1 cellular context compared by ENCODE assay signal in the genomic region with DNA sequence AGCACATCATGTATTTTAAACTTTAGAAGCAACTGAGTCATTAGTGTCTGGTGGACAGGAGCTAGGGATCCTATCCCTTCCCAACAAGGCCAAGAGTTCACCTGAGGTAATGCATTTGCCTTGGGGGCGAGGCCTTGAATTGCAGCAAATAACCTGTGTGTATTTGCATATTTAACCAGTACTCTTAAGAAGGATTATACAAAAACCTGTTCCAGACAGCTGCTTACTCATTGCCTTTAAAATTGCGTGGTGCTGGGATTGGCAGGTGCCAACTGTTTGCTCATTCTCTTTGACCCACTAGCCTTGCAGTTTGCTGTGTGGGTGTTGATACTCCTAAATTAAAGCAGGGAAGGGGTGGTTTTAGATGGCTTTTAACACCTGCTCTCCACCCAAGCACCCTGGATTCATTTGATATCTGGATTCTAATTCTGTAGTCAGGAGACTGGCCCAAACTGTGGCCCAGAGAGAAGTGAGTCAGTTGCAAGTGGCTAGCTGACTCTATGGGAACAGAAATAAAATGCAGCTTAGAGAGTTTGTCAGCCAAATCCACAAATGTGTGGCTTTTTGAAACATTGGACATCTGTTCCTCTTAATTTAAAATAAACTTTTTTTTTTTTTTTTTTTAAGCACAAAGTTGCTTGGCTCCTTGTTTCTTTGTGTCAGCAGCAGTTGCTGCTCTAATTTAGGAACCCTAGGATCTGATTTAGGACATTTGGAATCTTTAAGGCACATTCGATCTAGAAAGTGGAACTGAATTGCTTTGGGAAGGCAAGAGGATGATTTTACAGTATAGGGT.
TF ChIP-seq lines count a peak whose summit lies in the region.

No MANE protein-coding gene starts in this region.

TF ChIP-seq in HepG2, 621 proteins besides CTCF, POLR2A, EP300 and RAD21 (continued from another document and continues in another):
- TF ChIP-seq MTERF4 (CRISPR knock-in tag; IDR thresholded peaks at IDR 0.05) (no peak), MTF1 (CRISPR knock-in tag; IDR thresholded peaks at IDR 0.05) (no peak), ZNF20 (CRISPR knock-in tag; IDR thresholded peaks at IDR 0.05) (0 out of 2 replicates have a peak, but pooled peaks have one; percentile 33), SP1 (IDR thresholded peaks at IDR 0.05) (no peak), SP1 (CRISPR knock-in tag; IDR thresholded peaks at IDR 0.05) (0 out of 2 replicates have a peak, but pooled peaks have one; percentile 17), GABPA (IDR thresholded peaks at IDR 0.05; ENCODE audit: low read depth, low read length) (no peak), GABPA (CRISPR knock-in tag; IDR thresholded peaks at IDR 0.05; ENCODE audit: low read depth) (0 out of 2 replicates have a peak, but pooled peaks have one; percentile 4), NR1H2 (CRISPR knock-in tag; IDR thresholded peaks at IDR 0.05; ENCODE audit: borderline replicate concordance, low read depth) (no peak), HMGXB4 (CRISPR knock-in tag; IDR thresholded peaks at IDR 0.05; ENCODE audit: borderline replicate concordance in 1 of 2, low read depth in 1 of 2) (peak in 1 of 2 experiments; percentile 22; a peak in 1 of 4 replicates), ZNF709 (CRISPR knock-in tag; IDR thresholded peaks at IDR 0.05) (no peak), ZNF24 (IDR thresholded peaks at IDR 0.05) (no peak; the same call in none of the 2 replicates), ZNF605 (CRISPR knock-in tag; IDR thresholded peaks at IDR 0.05) (no peak), AGO1 (IDR thresholded peaks at IDR 0.05; ENCODE audit: low read depth, low read length, poor library complexity, severe bottlenecking) (no peak), ZNF790 (CRISPR knock-in tag; IDR thresholded peaks at IDR 0.05; ENCODE audit: borderline replicate concordance) (no peak), MTA1 (CRISPR knock-in tag; IDR thresholded peaks at IDR 0.05; ENCODE audit: borderline replicate concordance) (no peak), CBX2 (IDR thresholded peaks at IDR 0.05; ENCODE audit: low read depth, low read length) (no peak), CBX2 (CRISPR knock-in tag; IDR thresholded peaks at IDR 0.05; ENCODE audit: low read depth) (no peak), ZNF430 (CRISPR knock-in tag; IDR thresholded peaks at IDR 0.05) (no peak), ZBTB2 (CRISPR knock-in tag; IDR thresholded peaks at IDR 0.05; ENCODE audit: low read depth) (no peak), PRMT3 (CRISPR knock-in tag; IDR thresholded peaks at IDR 0.05; ENCODE audit: borderline replicate concordance, low read depth) (no peak), ZNF292 (CRISPR knock-in tag; IDR thresholded peaks at IDR 0.05; ENCODE audit: borderline replicate concordance, low read depth) (no peak), RXRB (CRISPR knock-in tag; IDR thresholded peaks at IDR 0.05; ENCODE audit: borderline replicate concordance) (peak; percentile 98), BRD4 (CRISPR knock-in tag; IDR thresholded peaks at IDR 0.05) (no peak), ZNF761 (CRISPR knock-in tag; conservative IDR thresholded peaks at IDR 0.05) (no peak), ZFYVE20 (CRISPR knock-in tag; IDR thresholded peaks at IDR 0.05; ENCODE audit: borderline replicate concordance, low read depth) (no peak), HOXA5 (CRISPR knock-in tag; IDR thresholded peaks at IDR 0.05) (no peak), TCF7L2 (IDR thresholded peaks at IDR 0.05; ENCODE audit: low read depth, low read length) (no peak), ZNF160 (CRISPR knock-in tag; IDR thresholded peaks at IDR 0.05) (no peak), STAT6 (CRISPR knock-in tag; IDR thresholded peaks at IDR 0.05; ENCODE audit: borderline replicate concordance) (no peak), KMT2B (CRISPR knock-in tag; IDR thresholded peaks at IDR 0.05) (no peak), SOX13 (IDR thresholded peaks at IDR 0.05) (peak; percentile 56; the same call in 1 of the 2 replicates), SOX13 (CRISPR knock-in tag; conservative IDR thresholded peaks at IDR 0.05 in 1 of 2, IDR thresholded peaks at IDR 0.05 in 1 of 2) (peak in 1 of 2 experiments; percentile 62; a peak in 1 of 4 replicates), ZNF839 (CRISPR knock-in tag; IDR thresholded peaks at IDR 0.05; ENCODE audit: borderline replicate concordance) (no peak), ONECUT2 (CRISPR knock-in tag; IDR thresholded peaks at IDR 0.05) (no peak), GTF2F1 (IDR thresholded peaks at IDR 0.05; ENCODE audit: low read length) (no peak), ZNF629 (CRISPR knock-in tag; conservative IDR thresholded peaks at IDR 0.05) (no peak), ARHGAP35 (CRISPR knock-in tag; IDR thresholded peaks at IDR 0.05; ENCODE audit: borderline replicate concordance) (no peak), CC2D1A (CRISPR knock-in tag; IDR thresholded peaks at IDR 0.05) (no peak), GATA4 (IDR thresholded peaks at IDR 0.05; ENCODE audit: borderline replicate concordance, low read depth) (no peak), ZNF263 (CRISPR knock-in tag; IDR thresholded peaks at IDR 0.05) (no peak), ZNF138 (CRISPR knock-in tag; IDR thresholded peaks at IDR 0.05; ENCODE audit: low read depth) (no peak)
- TF ChIP-seq, protein P1, sequence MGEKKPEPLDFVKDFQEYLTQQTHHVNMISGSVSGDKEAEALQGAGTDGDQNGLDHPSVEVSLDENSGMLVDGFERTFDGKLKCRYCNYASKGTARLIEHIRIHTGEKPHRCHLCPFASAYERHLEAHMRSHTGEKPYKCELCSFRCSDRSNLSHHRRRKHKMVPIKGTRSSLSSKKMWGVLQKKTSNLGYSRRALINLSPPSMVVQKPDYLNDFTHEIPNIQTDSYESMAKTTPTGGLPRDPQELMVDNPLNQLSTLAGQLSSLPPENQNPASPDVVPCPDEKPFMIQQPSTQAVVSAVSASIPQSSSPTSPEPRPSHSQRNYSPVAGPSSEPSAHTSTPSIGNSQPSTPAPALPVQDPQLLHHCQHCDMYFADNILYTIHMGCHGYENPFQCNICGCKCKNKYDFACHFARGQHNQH (CRISPR knock-in tag; IDR thresholded peaks at IDR 0.05): no peak
- TF ChIP-seq, protein P2, sequence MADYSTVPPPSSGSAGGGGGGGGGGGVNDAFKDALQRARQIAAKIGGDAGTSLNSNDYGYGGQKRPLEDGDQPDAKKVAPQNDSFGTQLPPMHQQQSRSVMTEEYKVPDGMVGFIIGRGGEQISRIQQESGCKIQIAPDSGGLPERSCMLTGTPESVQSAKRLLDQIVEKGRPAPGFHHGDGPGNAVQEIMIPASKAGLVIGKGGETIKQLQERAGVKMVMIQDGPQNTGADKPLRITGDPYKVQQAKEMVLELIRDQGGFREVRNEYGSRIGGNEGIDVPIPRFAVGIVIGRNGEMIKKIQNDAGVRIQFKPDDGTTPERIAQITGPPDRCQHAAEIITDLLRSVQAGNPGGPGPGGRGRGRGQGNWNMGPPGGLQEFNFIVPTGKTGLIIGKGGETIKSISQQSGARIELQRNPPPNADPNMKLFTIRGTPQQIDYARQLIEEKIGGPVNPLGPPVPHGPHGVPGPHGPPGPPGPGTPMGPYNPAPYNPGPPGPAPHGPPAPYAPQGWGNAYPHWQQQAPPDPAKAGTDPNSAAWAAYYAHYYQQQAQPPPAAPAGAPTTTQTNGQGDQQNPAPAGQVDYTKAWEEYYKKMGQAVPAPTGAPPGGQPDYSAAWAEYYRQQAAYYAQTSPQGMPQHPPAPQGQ (CRISPR knock-in tag; IDR thresholded peaks at IDR 0.05; ENCODE audit: borderline replicate concordance): no peak
- TF ChIP-seq, protein P3, sequence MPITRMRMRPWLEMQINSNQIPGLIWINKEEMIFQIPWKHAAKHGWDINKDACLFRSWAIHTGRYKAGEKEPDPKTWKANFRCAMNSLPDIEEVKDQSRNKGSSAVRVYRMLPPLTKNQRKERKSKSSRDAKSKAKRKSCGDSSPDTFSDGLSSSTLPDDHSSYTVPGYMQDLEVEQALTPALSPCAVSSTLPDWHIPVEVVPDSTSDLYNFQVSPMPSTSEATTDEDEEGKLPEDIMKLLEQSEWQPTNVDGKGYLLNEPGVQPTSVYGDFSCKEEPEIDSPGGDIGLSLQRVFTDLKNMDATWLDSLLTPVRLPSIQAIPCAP (CRISPR knock-in tag; IDR thresholded peaks at IDR 0.05; ENCODE audit: low read depth): no peak
- TF ChIP-seq, protein P4, sequence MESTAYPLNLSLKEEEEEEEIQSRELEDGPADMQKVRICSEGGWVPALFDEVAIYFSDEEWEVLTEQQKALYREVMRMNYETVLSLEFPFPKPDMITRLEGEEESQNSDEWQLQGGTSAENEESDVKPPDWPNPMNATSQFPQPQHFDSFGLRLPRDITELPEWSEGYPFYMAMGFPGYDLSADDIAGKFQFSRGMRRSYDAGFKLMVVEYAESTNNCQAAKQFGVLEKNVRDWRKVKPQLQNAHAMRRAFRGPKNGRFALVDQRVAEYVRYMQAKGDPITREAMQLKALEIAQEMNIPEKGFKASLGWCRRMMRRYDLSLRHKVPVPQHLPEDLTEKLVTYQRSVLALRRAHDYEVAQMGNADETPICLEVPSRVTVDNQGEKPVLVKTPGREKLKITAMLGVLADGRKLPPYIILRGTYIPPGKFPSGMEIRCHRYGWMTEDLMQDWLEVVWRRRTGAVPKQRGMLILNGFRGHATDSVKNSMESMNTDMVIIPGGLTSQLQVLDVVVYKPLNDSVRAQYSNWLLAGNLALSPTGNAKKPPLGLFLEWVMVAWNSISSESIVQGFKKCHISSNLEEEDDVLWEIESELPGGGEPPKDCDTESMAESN (CRISPR knock-in tag; conservative IDR thresholded peaks at IDR 0.05): no peak
- TF ChIP-seq, protein P5, sequence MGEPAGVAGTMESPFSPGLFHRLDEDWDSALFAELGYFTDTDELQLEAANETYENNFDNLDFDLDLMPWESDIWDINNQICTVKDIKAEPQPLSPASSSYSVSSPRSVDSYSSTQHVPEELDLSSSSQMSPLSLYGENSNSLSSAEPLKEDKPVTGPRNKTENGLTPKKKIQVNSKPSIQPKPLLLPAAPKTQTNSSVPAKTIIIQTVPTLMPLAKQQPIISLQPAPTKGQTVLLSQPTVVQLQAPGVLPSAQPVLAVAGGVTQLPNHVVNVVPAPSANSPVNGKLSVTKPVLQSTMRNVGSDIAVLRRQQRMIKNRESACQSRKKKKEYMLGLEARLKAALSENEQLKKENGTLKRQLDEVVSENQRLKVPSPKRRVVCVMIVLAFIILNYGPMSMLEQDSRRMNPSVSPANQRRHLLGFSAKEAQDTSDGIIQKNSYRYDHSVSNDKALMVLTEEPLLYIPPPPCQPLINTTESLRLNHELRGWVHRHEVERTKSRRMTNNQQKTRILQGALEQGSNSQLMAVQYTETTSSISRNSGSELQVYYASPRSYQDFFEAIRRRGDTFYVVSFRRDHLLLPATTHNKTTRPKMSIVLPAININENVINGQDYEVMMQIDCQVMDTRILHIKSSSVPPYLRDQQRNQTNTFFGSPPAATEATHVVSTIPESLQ (CRISPR knock-in tag; conservative IDR thresholded peaks at IDR 0.05): no peak
- TF ChIP-seq, protein P6, sequence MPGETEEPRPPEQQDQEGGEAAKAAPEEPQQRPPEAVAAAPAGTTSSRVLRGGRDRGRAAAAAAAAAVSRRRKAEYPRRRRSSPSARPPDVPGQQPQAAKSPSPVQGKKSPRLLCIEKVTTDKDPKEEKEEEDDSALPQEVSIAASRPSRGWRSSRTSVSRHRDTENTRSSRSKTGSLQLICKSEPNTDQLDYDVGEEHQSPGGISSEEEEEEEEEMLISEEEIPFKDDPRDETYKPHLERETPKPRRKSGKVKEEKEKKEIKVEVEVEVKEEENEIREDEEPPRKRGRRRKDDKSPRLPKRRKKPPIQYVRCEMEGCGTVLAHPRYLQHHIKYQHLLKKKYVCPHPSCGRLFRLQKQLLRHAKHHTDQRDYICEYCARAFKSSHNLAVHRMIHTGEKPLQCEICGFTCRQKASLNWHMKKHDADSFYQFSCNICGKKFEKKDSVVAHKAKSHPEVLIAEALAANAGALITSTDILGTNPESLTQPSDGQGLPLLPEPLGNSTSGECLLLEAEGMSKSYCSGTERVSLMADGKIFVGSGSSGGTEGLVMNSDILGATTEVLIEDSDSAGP (CRISPR knock-in tag; IDR thresholded peaks at IDR 0.05; ENCODE audit: borderline replicate concordance): no peak
